ENCODE assay signal across 1 cellular context in the genomic region with DNA sequence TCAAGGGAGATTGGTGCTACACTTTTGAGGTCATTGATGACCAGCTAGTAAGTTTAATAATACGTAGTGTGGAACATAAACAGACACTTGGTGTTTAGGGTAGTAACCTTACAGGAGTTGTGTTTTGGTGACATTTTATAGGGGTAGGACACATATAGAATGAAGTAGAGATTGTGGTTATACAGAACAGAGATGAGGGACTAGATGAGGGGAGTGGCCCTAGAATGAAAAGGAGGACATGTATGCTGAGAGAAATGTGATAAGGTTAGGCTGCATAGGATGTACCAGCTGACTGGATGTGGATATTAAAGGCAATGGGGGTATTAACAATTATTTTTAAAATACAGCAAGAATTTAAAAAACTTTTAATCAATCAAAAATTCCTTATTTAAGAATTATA.
TF ChIP-seq lines count a peak whose summit lies in the region.

No MANE protein-coding gene starts in this region.

TF ChIP-seq in WTC11, 78 proteins besides CTCF, POLR2A, EP300 and RAD21 (continued from another document):
- TF ChIP-seq, protein P1, sequence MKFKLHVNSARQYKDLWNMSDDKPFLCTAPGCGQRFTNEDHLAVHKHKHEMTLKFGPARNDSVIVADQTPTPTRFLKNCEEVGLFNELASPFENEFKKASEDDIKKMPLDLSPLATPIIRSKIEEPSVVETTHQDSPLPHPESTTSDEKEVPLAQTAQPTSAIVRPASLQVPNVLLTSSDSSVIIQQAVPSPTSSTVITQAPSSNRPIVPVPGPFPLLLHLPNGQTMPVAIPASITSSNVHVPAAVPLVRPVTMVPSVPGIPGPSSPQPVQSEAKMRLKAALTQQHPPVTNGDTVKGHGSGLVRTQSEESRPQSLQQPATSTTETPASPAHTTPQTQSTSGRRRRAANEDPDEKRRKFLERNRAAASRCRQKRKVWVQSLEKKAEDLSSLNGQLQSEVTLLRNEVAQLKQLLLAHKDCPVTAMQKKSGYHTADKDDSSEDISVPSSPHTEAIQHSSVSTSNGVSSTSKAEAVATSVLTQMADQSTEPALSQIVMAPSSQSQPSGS (CRISPR knock-in tag; IDR thresholded peaks at IDR 0.05; ENCODE audit: borderline replicate concordance, low read depth), result no peak
- TF ChIP-seq JUN (CRISPR knock-in tag; IDR thresholded peaks at IDR 0.05) (no peak), EMX1 (CRISPR knock-in tag; IDR thresholded peaks at IDR 0.05) (no peak)
- TF ChIP-seq, protein P2, sequence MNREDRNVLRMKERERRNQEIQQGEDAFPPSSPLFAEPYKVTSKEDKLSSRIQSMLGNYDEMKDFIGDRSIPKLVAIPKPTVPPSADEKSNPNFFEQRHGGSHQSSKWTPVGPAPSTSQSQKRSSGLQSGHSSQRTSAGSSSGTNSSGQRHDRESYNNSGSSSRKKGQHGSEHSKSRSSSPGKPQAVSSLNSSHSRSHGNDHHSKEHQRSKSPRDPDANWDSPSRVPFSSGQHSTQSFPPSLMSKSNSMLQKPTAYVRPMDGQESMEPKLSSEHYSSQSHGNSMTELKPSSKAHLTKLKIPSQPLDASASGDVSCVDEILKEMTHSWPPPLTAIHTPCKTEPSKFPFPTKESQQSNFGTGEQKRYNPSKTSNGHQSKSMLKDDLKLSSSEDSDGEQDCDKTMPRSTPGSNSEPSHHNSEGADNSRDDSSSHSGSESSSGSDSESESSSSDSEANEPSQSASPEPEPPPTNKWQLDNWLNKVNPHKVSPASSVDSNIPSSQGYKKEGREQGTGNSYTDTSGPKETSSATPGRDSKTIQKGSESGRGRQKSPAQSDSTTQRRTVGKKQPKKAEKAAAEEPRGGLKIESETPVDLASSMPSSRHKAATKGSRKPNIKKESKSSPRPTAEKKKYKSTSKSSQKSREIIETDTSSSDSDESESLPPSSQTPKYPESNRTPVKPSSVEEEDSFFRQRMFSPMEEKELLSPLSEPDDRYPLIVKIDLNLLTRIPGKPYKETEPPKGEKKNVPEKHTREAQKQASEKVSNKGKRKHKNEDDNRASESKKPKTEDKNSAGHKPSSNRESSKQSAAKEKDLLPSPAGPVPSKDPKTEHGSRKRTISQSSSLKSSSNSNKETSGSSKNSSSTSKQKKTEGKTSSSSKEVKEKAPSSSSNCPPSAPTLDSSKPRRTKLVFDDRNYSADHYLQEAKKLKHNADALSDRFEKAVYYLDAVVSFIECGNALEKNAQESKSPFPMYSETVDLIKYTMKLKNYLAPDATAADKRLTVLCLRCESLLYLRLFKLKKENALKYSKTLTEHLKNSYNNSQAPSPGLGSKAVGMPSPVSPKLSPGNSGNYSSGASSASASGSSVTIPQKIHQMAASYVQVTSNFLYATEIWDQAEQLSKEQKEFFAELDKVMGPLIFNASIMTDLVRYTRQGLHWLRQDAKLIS (CRISPR knock-in tag; IDR thresholded peaks at IDR 0.05; ENCODE audit: borderline replicate concordance), result no peak
